20 cellular contexts compared by ENCODE assay signal in the genomic region with DNA sequence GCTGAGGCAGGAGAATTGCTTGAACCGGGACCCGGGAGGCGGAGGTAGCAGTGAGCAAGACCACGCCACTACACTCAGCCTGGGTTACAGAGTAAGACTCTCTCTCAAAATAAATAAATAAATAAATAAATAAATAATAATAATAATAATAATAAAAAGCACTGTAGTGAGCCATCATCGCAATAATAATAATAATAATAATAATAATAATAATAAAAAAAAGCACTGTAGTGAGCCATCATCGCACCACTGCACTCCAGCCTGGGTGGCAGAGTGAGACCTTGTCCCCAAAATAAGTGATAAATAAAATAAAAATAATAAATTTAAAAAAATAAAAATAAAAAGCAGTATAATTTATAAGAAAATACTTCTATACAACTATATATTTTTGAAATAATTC. TPM values are rescaled to one million over a fixed set of nuclear protein-coding genes. Genes with fewer than 3 reads are reported as not detected.
DNase-seq lines count a peak whose midpoint lies in the region; ATAC-seq, FAIRE-seq and TF ChIP-seq lines count a peak whose summit lies in the region.
"Had no signal": no experiment of that assay in that cellular context is flagged by ENCODE, and none has a peak within 500 bp of the region (broad histone marks: within the 10 kb centered on the region; RNA-seq: fewer than 3 reads in every experiment).

No MANE protein-coding gene starts in this region.

- FAIRE-seq in endometrium (lab: Jason Lieb, UNC) (peak; percentile 29), frontal cortex (lab: Jason Lieb, UNC) (peak; percentile 52)
- FAIRE-seq: GM12878, GM19239 had no signal

- TF ChIP-seq CTCF in RWPE1 (conservative IDR thresholded peaks at IDR 0.05; ENCODE audit: low read depth) (no peak), thyroid gland (IDR thresholded peaks at IDR 0.05) (no peak), upper lobe of left lung (IDR thresholded peaks at IDR 0.05) (no peak), glutamatergic neuron (IDR thresholded peaks at IDR 0.05; ENCODE audit: partially characterized antibody, unreplicated experiment) (no peak)

- DNase-seq in RWPE1 (ENCODE audit: low spot score) (no peak), frontal cortex (ENCODE audit: low spot score in 2 of 2) (no peak), thyroid gland (no peak), upper lobe of left lung (no peak), H4 (ENCODE audit: low spot score) (no peak), glutamatergic neuron (no peak)
- DNase-seq: C1 segment of cervical spinal cord; Caco-2; CD4-positive, CD25-positive, alpha-beta regulatory T cell; CD8-positive, alpha-beta T cell; DMS153; DMS79; EL; GDM1 had no signal

- H3K27ac ChIP-seq in RWPE1 = peak overlapping the region; percentile 46
- peak overlapping the region in 2 of 3 donors; percentile 86 to 89 for H3K27ac ChIP-seq in thyroid gland
- no peak overlapping the region for H3K27ac ChIP-seq in upper lobe of left lung

- no peaks in the 10 kb centered on the region for H3K27me3 Mint-ChIP-seq in glutamatergic neuron (ENCODE audit: unreplicated experiment)
- H3K27me3 Mint-ChIP-seq: CD4-positive, CD25-positive, alpha-beta regulatory T cell had no signal

- no peak for TF ChIP-seq EP300 in upper lobe of left lung (IDR thresholded peaks at IDR 0.05)

- TF ChIP-seq POLR2A in thyroid gland (IDR thresholded peaks at IDR 0.05) = no peak
- TF ChIP-seq POLR2A in upper lobe of left lung (IDR thresholded peaks at IDR 0.05) = no peak

- WGBS in thyroid gland, 2 donors = 88 to 97% methylated on average over 6 of the region's 6 CpGs
- 88 to 90% methylated on average over 6 of the region's 6 CpGs for WGBS in upper lobe of left lung, 2 donors

- POLR2A ChIA-PET in RWPE1 (lab: Yijun Ruan, JAX; ENCODE audit: low non-redundant PET) = no interaction called here

- H3K4me1 ChIP-seq in thyroid gland (peaks cover 12 to 22% of the 10 kb centered on the region in 2 donors), upper lobe of left lung (peaks cover 0 to 43% (median 10%) of the 10 kb centered on the region in 4 donors)
- H3K4me1 ChIP-seq: HAP-1 had no signal

- H3K36me3 Mint-ChIP-seq in glutamatergic neuron (ENCODE audit: unreplicated experiment) = no peaks in the 10 kb centered on the region

- no peaks in the 10 kb centered on the region for H3K36me3 ChIP-seq in thyroid gland
- H3K36me3 ChIP-seq in upper lobe of left lung = no peaks in the 10 kb centered on the region
- H3K36me3 ChIP-seq: HAP-1 had no signal

- CTCF ChIA-PET in RWPE1 (lab: Yijun Ruan, JAX) = no interaction called here

- no peaks in the 10 kb centered on the region for H3K4me1 Mint-ChIP-seq in glutamatergic neuron (ENCODE audit: low read depth, unreplicated experiment)
- H3K4me1 Mint-ChIP-seq: GM23338 had no signal

- H3K4me3 ChIP-seq in thyroid gland (replicated peaks in 1 of 3) (no peak overlapping the region), upper lobe of left lung (no peak overlapping the region)
- H3K4me3 ChIP-seq: GM12878, GM23338, HAP-1 had no signal

- H3K9me3 Mint-ChIP-seq in glutamatergic neuron (ENCODE audit: unreplicated experiment) = no peaks in the 10 kb centered on the region
- H3K9me3 Mint-ChIP-seq: CD4-positive, CD25-positive, alpha-beta regulatory T cell; CD8-positive, alpha-beta T cell; GM23338 had no signal

- H3K9me3 ChIP-seq in thyroid gland = no peaks in the 10 kb centered on the region
- no peaks in the 10 kb centered on the region for H3K9me3 ChIP-seq in upper lobe of left lung
- H3K9me3 ChIP-seq: Caco-2, HAP-1 had no signal

- H3K27ac Mint-ChIP-seq in glutamatergic neuron (ENCODE audit: unreplicated experiment) = no peak overlapping the region
- H3K27ac Mint-ChIP-seq: CD4-positive, CD25-positive, alpha-beta regulatory T cell; CD8-positive, alpha-beta T cell; GM23338 had no signal

- no peaks in the 10 kb centered on the region for H3K27me3 ChIP-seq in thyroid gland
- no peaks in the 10 kb centered on the region for H3K27me3 ChIP-seq in upper lobe of left lung

- no peak for ATAC-seq in upper lobe of left lung (ENCODE audit: low FRiP score in 2 of 2)
- ATAC-seq in GM19328 (IDR thresholded peaks at IDR 0.05; ENCODE audit: unreplicated experiment) = no peak
- ATAC-seq: CD8-positive, alpha-beta T cell; GM12878; GM23338 had no signal

- no peak overlapping the region for H3K4me3 Mint-ChIP-seq in glutamatergic neuron (ENCODE audit: unreplicated experiment)
- H3K4me3 Mint-ChIP-seq: CD4-positive, CD25-positive, alpha-beta regulatory T cell; CD8-positive, alpha-beta T cell; GM23338 had no signal

- intact Hi-C loops in thyroid gland (cut with DNase I) = no loop called here

RNA-seq across cellular contexts. Expression of a gene that starts 40.3 kb away (rescaled TPM):
- total RNA-seq in frontal cortex = 64.0 TPM
- 10 to 100 TPM; 26.3 to 39.0 (median 29.6) TPM for total RNA-seq in thyroid gland
- total RNA-seq in upper lobe of left lung = 10 to 100 TPM; 24.1 to 58.2 (median 34.9) TPM
- total RNA-seq in H4 (2014; rRNA removed; shearing (Covaris generic)) = 51.9 and 56.3 TPM in 2 replicates
- total RNA-seq in glutamatergic neuron (ENCODE audit: unreplicated experiment) = 33.3 TPM

Comparison
In these comparisons a context has a peak if more than half of its experiments do, and no peak if none do; other contexts are left out.
1. H3K27ac ChIP-seq: peak in RWPE1 (single experiment) and thyroid gland (2 of 3); none in upper lobe of left lung (0 of 4).